8 cellular contexts compared by ENCODE assay signal in the genomic region with DNA sequence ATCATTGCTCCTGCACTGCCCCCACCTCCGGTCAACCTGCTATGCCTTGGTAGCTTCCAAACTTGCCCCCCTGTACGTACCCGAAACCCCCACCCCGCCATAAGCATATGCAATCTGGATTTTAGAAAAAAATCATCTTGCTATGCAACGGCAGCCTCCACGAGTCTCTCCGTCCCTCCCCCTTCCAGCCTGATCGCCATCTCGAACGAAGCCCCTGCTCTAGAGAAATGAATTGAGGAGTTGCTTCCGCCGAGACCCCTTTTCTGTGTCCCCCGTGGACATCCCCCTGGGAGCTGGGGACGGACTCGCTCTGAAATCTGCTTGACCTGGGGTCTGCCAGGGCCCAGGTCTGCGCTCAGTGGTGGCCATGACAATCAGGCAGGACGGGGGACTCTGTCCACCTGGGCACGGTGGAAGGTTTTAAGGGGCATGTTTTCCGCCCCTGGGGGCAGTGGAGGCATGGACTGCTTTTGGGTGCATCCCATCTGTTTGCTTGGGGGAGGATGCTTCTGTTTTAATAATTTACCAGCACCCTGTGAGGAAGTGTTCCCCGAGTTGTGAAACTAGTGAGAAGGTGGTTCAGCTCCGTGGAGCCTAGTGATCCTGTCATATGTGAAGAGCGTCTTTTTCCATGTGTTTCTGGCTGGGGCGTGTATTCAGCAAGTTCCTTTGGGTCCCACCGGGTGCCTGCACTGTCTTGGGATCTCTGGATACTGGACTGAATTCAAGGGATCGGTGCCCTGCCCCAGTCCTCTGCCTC. TPM values are rescaled to one million over a fixed set of nuclear protein-coding genes. Genes with fewer than 3 reads are reported as not detected.
DNase-seq lines count a peak whose midpoint lies in the region; ATAC-seq and TF ChIP-seq lines count a peak whose summit lies in the region.

No MANE protein-coding gene starts in this region.

- H3K27ac ChIP-seq in body of pancreas (peak overlapping the region; percentile 45 to 69 (median 62)), lung (ENCODE audit: low read depth in 1 of 2, low read length in 1 of 2) (peak overlapping the region; percentile 62 to 84), upper lobe of right lung (peak overlapping the region; percentile 53)

- DNase-seq in NCI-H748 (lab: John Stamatoyannopoulos, UW; ENCODE audit: unreplicated experiment) = peak; percentile 10
- DNase-seq in NCI-H748 treated with DMSO at 0.1 percent for 48 hours (lab: John Stamatoyannopoulos, UW) = no peak
- peak; percentile 67 for DNase-seq in NCI-H69 (lab: John Stamatoyannopoulos, UW)
- DNase-seq in body of pancreas = peak in 1 of 4 donors; percentile 47
- DNase-seq in lung (ENCODE audit: low spot score) = no peak
- no peak for DNase-seq in upper lobe of right lung

- intact Hi-C loops in body of pancreas (cut with DNase I) (no loop called here), upper lobe of right lung (cut with DNase I) (no loop called here)

- H3K4me3 ChIP-seq in body of pancreas = peak overlapping the region; percentile 8 to 41
- peak overlapping the region; percentile 55 for H3K4me3 ChIP-seq in lung
- peak overlapping the region; percentile 64 for H3K4me3 ChIP-seq in upper lobe of right lung

- TF ChIP-seq CTCF in body of pancreas (IDR thresholded peaks at IDR 0.05) (no peak), lung (IDR thresholded peaks at IDR 0.05; ENCODE audit: control extremely low read depth, extremely low read depth) (no peak), upper lobe of right lung (IDR thresholded peaks at IDR 0.05) (no peak)

- no peaks in the 10 kb centered on the region for H3K36me3 ChIP-seq in body of pancreas (replicated peaks in 1 of 2; ENCODE audit: insufficient read depth in 1 of 2, low read depth in 2 of 2)
- H3K36me3 ChIP-seq in lung (ENCODE audit: control insufficient read depth in 2 of 2, insufficient read depth in 2 of 2, low read length in 2 of 2) = no peaks in the 10 kb centered on the region
- H3K36me3 ChIP-seq in upper lobe of right lung = no peaks in the 10 kb centered on the region

- peaks cover 46% of the 10 kb centered on the region for H3K4me1 ChIP-seq in body of pancreas
- peaks cover 0 to 24% of the 10 kb centered on the region in 2 donors for H3K4me1 ChIP-seq in lung (ENCODE audit: control insufficient read depth in 2 of 2, insufficient read depth in 2 of 2, low read length in 2 of 2)
- H3K4me1 ChIP-seq in upper lobe of right lung = peaks cover 33% of the 10 kb centered on the region

- TF ChIP-seq POLR2A in body of pancreas (IDR thresholded peaks at IDR 0.05) = peak in 1 of 3 donors; percentile 22
- TF ChIP-seq POLR2A in GM18505 (IDR thresholded peaks at IDR 0.05; ENCODE audit: borderline replicate concordance, extremely low read depth, insufficient read depth, insufficient read length) = no peak

- no peaks in the 10 kb centered on the region for H3K9me3 ChIP-seq in body of pancreas
- H3K9me3 ChIP-seq in lung (ENCODE audit: control insufficient read depth in 2 of 2, insufficient read depth in 1 of 2, low read length in 1 of 2) = no peaks in the 10 kb centered on the region
- no peaks in the 10 kb centered on the region for H3K9me3 ChIP-seq in upper lobe of right lung

- ATAC-seq in body of pancreas (no peak), lung (ENCODE audit: insufficient read depth, low FRiP score) (no peak), upper lobe of right lung (no peak), GM18511 (IDR thresholded peaks at IDR 0.05; ENCODE audit: unreplicated experiment) (no peak), GM18505 (IDR thresholded peaks at IDR 0.05; ENCODE audit: unreplicated experiment) (no peak)

- WGBS in body of pancreas, 2 donors = 2 to 5% methylated on average over 25 of the region's 25 CpGs
- 5% methylated on average over 25 of the region's 25 CpGs for WGBS in lung, 2 donors

- no peaks in the 10 kb centered on the region for H3K27me3 ChIP-seq in body of pancreas
- no peaks in the 10 kb centered on the region for H3K27me3 ChIP-seq in lung (ENCODE audit: control insufficient read depth, insufficient read depth)
- no peaks in the 10 kb centered on the region for H3K27me3 ChIP-seq in upper lobe of right lung

RNA-seq across cellular contexts. Expression of gene KDM4B, which starts 1.0 kb away (rescaled TPM):
- total RNA-seq in body of pancreas = 10 to 100 TPM; 18.9 to 35.3 TPM
- total RNA-seq in lung = 10 to 100 TPM; 31.9 to 49.5 TPM
- 10 to 100 TPM; 17.1 to 17.5 TPM for polyA plus RNA-seq in lung
- total RNA-seq in upper lobe of right lung = 39.0 TPM

Comparison
In these comparisons a context has a peak if more than half of its experiments do, and no peak if none do; other contexts are left out.
1. DNase-seq: peak in NCI-H748 (single experiment) and NCI-H69 (single experiment); none in NCI-H748 treated with DMSO at 0.1 percent for 48 hours (single experiment), lung (single experiment) and upper lobe of right lung (single experiment).
2. Peak in every context shown above with its lines, with median percentiles within 50 percentile points of each other: H3K27ac ChIP-seq and H3K4me3 ChIP-seq.